Comparison of ENCODE assay signal across 8 cellular contexts in genomic region chr14:59870277-59871165, GRCh38. TPM values are rescaled to one million over a fixed set of nuclear protein-coding genes. Genes with fewer than 3 reads are reported as not detected.
A peak's percentile ranks its signal among the peaks of the same experiment; 100 is the strongest.
DNase-seq lines count a peak whose midpoint lies in the region; ATAC-seq, FAIRE-seq and TF ChIP-seq lines count a peak whose summit lies in the region.

Gene RTN1, minus strand, starts transcription at chr14:59870776. Its CDS starts 146 bp downstream, at chr14:59870630.

- dilution Hi-C loops in keratinocyte (cut with MboI; ENCODE audit: extremely low pct_ligation_motif_present, low sequenced_read_pairs) = no loop called here

- peaks cover 2% of the 10 kb centered on the region; the same call in 1 of the 2 replicates for H3K4me1 ChIP-seq in SJCRH30
- H3K4me1 ChIP-seq in keratinocyte (ENCODE audit: control insufficient read depth, extremely low read depth, insufficient read depth, low read length) = no peaks in the 10 kb centered on the region
- H3K4me1 ChIP-seq in skeletal muscle tissue (ENCODE audit: control insufficient read depth in 3 of 3, insufficient read depth in 3 of 3, low read length in 3 of 3) = peaks cover 8 to 17% (median 15%) of the 10 kb centered on the region in 3 donors

- H3K27ac ChIP-seq in SJCRH30 (no peak within 1 kb of the TSS), caudate nucleus (ENCODE audit: low read depth, low read length) (peak within 1 kb of the TSS; percentile 85), keratinocyte (ENCODE audit: control insufficient read depth, insufficient read depth, low read length) (no peak within 1 kb of the TSS), skeletal muscle tissue (ENCODE audit: low read depth, low read length) (no peak within 1 kb of the TSS)

- H3K9ac ChIP-seq in keratinocyte (ENCODE audit: control insufficient read depth, extremely low read depth, insufficient read depth, low read length) = no peak within 1 kb of the TSS
- peak within 1 kb of the TSS; percentile 0 to 68 (median 45) for H3K9ac ChIP-seq in skeletal muscle tissue (ENCODE audit: low read depth in 1 of 3, low read length in 3 of 3)

- H3K27me3 ChIP-seq in SJCRH30 (no peaks in the 10 kb centered on the region), keratinocyte (ENCODE audit: control insufficient read depth, extremely low read depth, insufficient read depth, low read length) (peaks cover 30% of the 10 kb centered on the region), skeletal muscle tissue (ENCODE audit: control insufficient read depth in 3 of 3, insufficient read depth in 3 of 3, low read length in 3 of 3) (peaks cover 17 to 36% (median 19%) of the 10 kb centered on the region in 3 donors)

- ATAC-seq in GM21423 (IDR thresholded peaks at IDR 0.05; ENCODE audit: unreplicated experiment) = peak; percentile 62
- ATAC-seq in HG03095 (IDR thresholded peaks at IDR 0.05; ENCODE audit: unreplicated experiment) = no peak

- no peaks in the 10 kb centered on the region for H3K36me3 ChIP-seq in SJCRH30
- no peaks in the 10 kb centered on the region for H3K36me3 ChIP-seq in keratinocyte (ENCODE audit: control insufficient read depth in 2 of 2, extremely low read depth in 1 of 2, insufficient read depth in 2 of 2, low read length in 2 of 2)
- H3K36me3 ChIP-seq in skeletal muscle tissue (ENCODE audit: control insufficient read depth in 3 of 3, insufficient read depth in 3 of 3, low read length in 3 of 3) = no peaks in the 10 kb centered on the region

- peak within 1 kb of the TSS; percentile 84 for H3K4me2 ChIP-seq in keratinocyte (ENCODE audit: control insufficient read depth, extremely low read depth, insufficient read depth, low read depth, low read length)

- peak within 1 kb of the TSS; percentile 66 for H3K4me3 ChIP-seq in SJCRH30
- peak within 1 kb of the TSS; percentile 27 to 58 (median 56) for H3K4me3 ChIP-seq in keratinocyte (ENCODE audit: control insufficient read depth in 2 of 3, extremely low read depth in 1 of 3, insufficient read depth in 2 of 3, low read depth in 1 of 3, low read length in 3 of 3)
- H3K4me3 ChIP-seq in skeletal muscle tissue (ENCODE audit: low read length in 3 of 3) = peak within 1 kb of the TSS; percentile 66 to 76 (median 71)

- TF ChIP-seq CTCF in keratinocyte (optimal IDR thresholded peaks at IDR 0.05 in 1 of 3, IDR thresholded peaks at IDR 0.05 in 1 of 3, conservative IDR thresholded peaks at IDR 0.05 in 1 of 3; ENCODE audit: extremely low read depth in 1 of 3, insufficient read depth in 2 of 3, low read length in 3 of 3) = no peak

- no peak for FAIRE-seq in keratinocyte (lab: Jason Lieb, UNC)

- H2AFZ ChIP-seq in keratinocyte (ENCODE audit: control insufficient read depth, low read length) = peak within 1 kb of the TSS; percentile 65

- H4K20me1 ChIP-seq in keratinocyte (ENCODE audit: control insufficient read depth, extremely low read depth, insufficient read depth, low read length) = no peaks in the 10 kb centered on the region

- DNase-seq in D341Med (ENCODE audit: low spot score) (peak; percentile 84), M059J (ENCODE audit: low read depth) (peak; percentile 33), SJCRH30 (peak; percentile 47 to 65), caudate nucleus (lab: John Stamatoyannopoulos, UW) (peak in 59 of 61 donors; percentile 23 to 89 (median 74)), keratinocyte (ENCODE audit: low read depth, low spot score) (no peak)

- H3K9me3 ChIP-seq in SJCRH30 (replicated peaks) (no peaks in the 10 kb centered on the region), keratinocyte (ENCODE audit: control insufficient read depth, low read depth, low read length) (no peaks in the 10 kb centered on the region), skeletal muscle tissue (ENCODE audit: control insufficient read depth in 3 of 3, low read length in 3 of 3) (no peaks in the 10 kb centered on the region)

- H3K9me1 ChIP-seq in keratinocyte (ENCODE audit: control insufficient read depth, extremely low read depth, insufficient read depth, low read length) = no peaks in the 10 kb centered on the region

- H3K79me2 ChIP-seq in keratinocyte (ENCODE audit: control insufficient read depth, insufficient read depth, low read length) = no peaks in the 10 kb centered on the region

RNA-seq across cellular contexts. Expression of gene RTN1, which starts in this region (rescaled TPM):
- 0.49 TPM in 1 of 2 replicates, not detected in the other for total RNA-seq in M059J (2014; rRNA removed; shearing (Covaris generic))
- 0.46 and 0.49 TPM in 2 replicates for total RNA-seq in SJCRH30 (2014; rRNA removed; shearing (Covaris generic))
- polyA plus RNA-seq in keratinocyte = 0.05 to 0.06 TPM in 2 of 3 replicates, not detected in the other
- not detected for polyA plus RNA-seq in keratinocyte (2011; ENCODE audit: low read depth)
- not detected in 2 replicates for polyA plus RNA-seq in keratinocyte (2011; cell fraction: cytosol; rRNA removed)
- polyA plus RNA-seq in keratinocyte (2011; cell fraction: nucleus; rRNA removed) = 0.07 TPM in 1 of 2 replicates, not detected in the other
- not detected in 2 replicates for polyA plus RNA-seq in keratinocyte (2012; ENCODE audit: low replicate concordance)
- polyA minus RNA-seq in keratinocyte = not detected in 3 replicates
- not detected for polyA minus RNA-seq in keratinocyte (2011; cell fraction: cytosol; rRNA and poly(A)+ RNA removed)
- polyA minus RNA-seq in keratinocyte (2011; cell fraction: nucleus; rRNA and poly(A)+ RNA removed) = not detected in 2 replicates
- total RNA-seq in skeletal muscle tissue = 2.6 TPM

Comparison
In these comparisons a context has a peak if more than half of its experiments do, and no peak if none do; other contexts are left out.
1. Peak in DNase-seq in M059J; RNA of the gene not detected or under 1 TPM.
2. Peak in DNase-seq and H3K4me3 ChIP-seq in SJCRH30; RNA of the gene not detected or under 1 TPM.